In genomic region chr12:57850924-57851323, GRCh38 we compare ENCODE assay signal across 15 cellular contexts. TPM values are rescaled to one million over a fixed set of nuclear protein-coding genes. Genes with fewer than 3 reads are reported as not detected.
DNase-seq lines count a peak whose midpoint lies in the region; ATAC-seq, FAIRE-seq and TF ChIP-seq lines count a peak whose summit lies in the region.
"Had no signal": no experiment of that assay in that cellular context is flagged by ENCODE, and none has a peak within 500 bp of the region (broad histone marks: within the 10 kb centered on the region; RNA-seq: fewer than 3 reads in every experiment).

No MANE protein-coding gene starts in this region.

- WGBS in GM12878 (ENCODE audit: insufficient coverage, insufficient replicate concordance, low lambda C conversion rate, missing lambda C conversion rate): 0% methylated on average over 3 of the region's 3 CpGs
- 21 to 49% (median 24%) methylated on average over 3 of the region's 3 CpGs for WGBS in spleen, 5 donors

- in situ Hi-C loops in GM12878 (cut with MboI): no loop called here

- H3K9me3 ChIP-seq in GM12878 (replicated peaks; ENCODE audit: control insufficient read depth, insufficient read depth, low read length): no peaks in the 10 kb centered on the region; the same call in 2 of the 3 replicates
- no peaks in the 10 kb centered on the region for H3K9me3 ChIP-seq in spleen
- H3K9me3 ChIP-seq: body of pancreas, upper lobe of left lung had no signal

- no peak overlapping the region for H3K9ac ChIP-seq in GM12878 (ENCODE audit: control insufficient read depth, insufficient read depth, low read length)

- H3K27ac ChIP-seq in GM12878 (ENCODE audit: control insufficient read depth, insufficient read depth) (no peak overlapping the region), spleen (no peak overlapping the region)
- H3K27ac ChIP-seq: body of pancreas had no signal

- CTCF ChIA-PET in GM12878 (lab: Yijun Ruan, JAX): interaction anchor here (0.6 to 1.6 kb wide), 6 partner anchors 11 to 95 kb away, joined by 3 to 5 read pairs (median 4); no protein-coding TSS in a partner anchor

- no peak for TF ChIP-seq EP300 in GM12878 (IDR thresholded peaks at IDR 0.05; ENCODE audit: borderline replicate concordance in 1 of 2, control insufficient read depth in 1 of 2, low read depth in 2 of 2, low read length in 2 of 2)

- H3K4me3 ChIP-seq in GM12878: no peak overlapping the region
- H3K4me3 ChIP-seq in spleen: no peak overlapping the region
- H3K4me3 ChIP-seq: body of pancreas, upper lobe of left lung had no signal

- FAIRE-seq in GM12878 (lab: Jason Lieb, UNC): no peak
- FAIRE-seq: A204.1 had no signal

- POLR2A ChIA-PET in GM12878 (lab: Charles Lee): interaction anchor here (0.8 kb wide), 1 partner anchor 63 kb away, joined by 3 read pairs; no protein-coding TSS in a partner anchor

- H3K36me3 ChIP-seq in GM12878 (ENCODE audit: control insufficient read depth in 2 of 2, insufficient read depth in 2 of 2, low read length in 1 of 2) (no peaks in the 10 kb centered on the region), spleen (no peaks in the 10 kb centered on the region)
- H3K36me3 ChIP-seq: upper lobe of left lung had no signal

- DNase-seq in NCI-H2227 (lab: John Stamatoyannopoulos, UW; ENCODE audit: unreplicated experiment) (peak; percentile 9), NCI-H2227 treated with DMSO at 0.1 percent for 48 hours (lab: John Stamatoyannopoulos, UW) (no peak), GM12878 (ENCODE audit: low read depth, low spot score) (no peak), spleen (peak; percentile 58), NCI-H1417 (lab: John Stamatoyannopoulos, UW) (no peak)
- DNase-seq: activated CD8-positive, alpha-beta memory T cell treated with anti-CD3 and anti-CD28 coated beads, Interleukin-2, amount 10 ng/mL, durations not matched to agents 7 days and 5 days; body of pancreas; NCI-H1105 treated with DMSO at 0.1 percent for 48 hours; SHP77 treated with DMSO at 0.1 percent for 48 hours; stimulated activated CD4-positive, alpha-beta T cell treated with anti-CD3 and anti-CD28 coated beads, Interleukin-4, amount 100 ng/mL, for 24 hours; upper lobe of left lung had no signal

- H3K79me2 ChIP-seq in GM12878 (ENCODE audit: control insufficient read depth, insufficient read depth, low read length): peaks cover 5% of the 10 kb centered on the region

- H3K4me1 ChIP-seq in GM12878 (ENCODE audit: control insufficient read depth, insufficient read depth, low read length) (peaks cover 12% of the 10 kb centered on the region), spleen (peaks cover 18 to 73% (median 47%) of the 10 kb centered on the region in 6 donors)

- RAD21 ChIA-PET in GM12878 (lab: Charles Lee; ENCODE audit: unreplicated experiment): interaction anchor here (1.1 to 2.1 kb wide), 4 partner anchors 13 to 48 kb away, joined by 4 to 7 read pairs (median 6); no protein-coding TSS in a partner anchor

- H3K27me3 ChIP-seq in GM12878 (replicated peaks in 1 of 2; ENCODE audit: control insufficient read depth in 2 of 2, insufficient read depth in 2 of 2, low read length in 1 of 2): peaks cover 5 to 8% of the 10 kb centered on the region in 2 experiments; a peak in 3 of 4 replicates
- H3K27me3 ChIP-seq in spleen (replicated peaks in 1 of 7): peaks cover 0 to 20% (median 5%) of the 10 kb centered on the region in 7 donors
- H3K27me3 ChIP-seq: upper lobe of left lung had no signal

- intact Hi-C loops in GM12878 (cut with micrococcal nuclease; ENCODE audit: unreplicated experiment): no loop called here
- intact Hi-C loops in spleen (cut with DNase I; ENCODE audit: low total_unique reads): no loop called here

- TF ChIP-seq RAD21 in GM12878 (IDR thresholded peaks at IDR 0.05; ENCODE audit: insufficient read depth, low read depth, low read length): no peak

- no TSS peak for BruUV-seq in GM12878 (replicated peaks; lab: Mats Ljungman, UMichigan)

- H4K20me1 ChIP-seq in GM12878 (ENCODE audit: control insufficient read depth, insufficient read depth): no peaks in the 10 kb centered on the region

- ATAC-seq in HG03280 (IDR thresholded peaks at IDR 0.05; ENCODE audit: unreplicated experiment) (peak; percentile 39), GM12878 (peak; percentile 54), GM19328 (IDR thresholded peaks at IDR 0.05; ENCODE audit: unreplicated experiment) (no peak), GM19397 (IDR thresholded peaks at IDR 0.05; ENCODE audit: unreplicated experiment) (no peak)
- ATAC-seq: activated CD8-positive, alpha-beta memory T cell treated with anti-CD3 and anti-CD28 coated beads, Interleukin-2, amount 10 ng/mL, durations not matched to agents 7 days and 5 days; body of pancreas had no signal

- no peak overlapping the region for H2AFZ ChIP-seq in GM12878 (ENCODE audit: control insufficient read depth, low read depth, low read length)

- TF ChIP-seq CTCF in GM12878 (IDR thresholded peaks at IDR 0.05 in 2 of 3, conservative IDR thresholded peaks at IDR 0.05 in 1 of 3; ENCODE audit: control insufficient read depth in 2 of 3, extremely low read depth in 1 of 3, insufficient read depth in 1 of 3, low read depth in 3 of 3, low read length in 3 of 3) (no peak), spleen (IDR thresholded peaks at IDR 0.05 in 8 of 11, conservative IDR thresholded peaks at IDR 0.05 in 3 of 11) (no peak)

- no peak for TF ChIP-seq POLR2A in GM12878 (IDR thresholded peaks at IDR 0.05; ENCODE audit: low read depth, low read length)
- TF ChIP-seq POLR2A in spleen (IDR thresholded peaks at IDR 0.05): no peak

- H3K4me2 ChIP-seq in GM12878 (ENCODE audit: control insufficient read depth, insufficient read depth): peak overlapping the region; percentile 20; the same call in 1 of the 2 replicates

- SMC1A ChIA-PET in GM12878 (lab: Charles Lee; ENCODE audit: uncharacterized antibody, unreplicated experiment): interaction anchor here (0.8 to 2.2 kb wide), 2 partner anchors 14 to 32 kb away, joined by 3 to 5 read pairs; no protein-coding TSS in a partner anchor

TF ChIP-seq in GM12878, 131 proteins besides CTCF, POLR2A, EP300 and RAD21:
- peak; percentile 71; the same call in 1 of the 2 replicates for TF ChIP-seq SPI1 (IDR thresholded peaks at IDR 0.05; ENCODE audit: borderline replicate concordance, insufficient read depth, low read depth, low read length)
- TF ChIP-seq YBX1 (IDR thresholded peaks at IDR 0.05): no peak
- no peak for TF ChIP-seq NFIC (IDR thresholded peaks at IDR 0.05; ENCODE audit: low read depth, low read length)
- peak; percentile 71; the same call in 1 of the 2 replicates for TF ChIP-seq ZNF384 (IDR thresholded peaks at IDR 0.05; ENCODE audit: borderline replicate concordance, low read depth, low read length)
- TF ChIP-seq IKZF2 (IDR thresholded peaks at IDR 0.05): peak; percentile 15 to 26; a peak in 1 of 4 replicates
- peak; percentile 25; the same call in 1 of the 2 replicates for TF ChIP-seq IKZF1 (conservative IDR thresholded peaks at IDR 0.05)
- TF ChIP-seq PAX5 (IDR thresholded peaks at IDR 0.05; ENCODE audit: borderline replicate concordance, low read depth, low read length): peak; percentile 10; the same call in 1 of the 2 replicates
- no peak for TF ChIP-seq RELA (IDR thresholded peaks at IDR 0.05; ENCODE audit: borderline replicate concordance, partially characterized antibody)
TF ChIP-seq in GM12878: peak in this region for 5.

RNA-seq across cellular contexts. Expression of gene CTDSP2, which starts 4.4 kb away (rescaled TPM):
- total RNA-seq in GM12878 (2013; cell fraction: nucleolus; rRNA removed): 60.6 and 61.3 TPM in 2 replicates
- total RNA-seq in GM12878 (2014; rRNA removed) (65.8 and 73.1 TPM in 2 replicates), GM12878 (2014; rRNA removed; fragmentation: Illumina TruSeq; extraction: Trizol) (42.5 and 44.9 TPM in 2 replicates), GM12878 (2021) (98.2 and 99.5 TPM in 2 replicates), spleen (100 to 1,000 TPM; 140 to 203 (median 181) TPM)
- 43.7 TPM for polyA plus RNA-seq in GM12878 (2011; ENCODE audit: low read depth)
- polyA plus RNA-seq in GM12878 (2011; rRNA removed) (55.8 and 82.2 TPM in 2 replicates), GM12878 (2014; fragmentation: Illumina TruSeq; extraction: Trizol) (60.8 and 79.9 TPM in 2 replicates), GM12878 (2014; fragmentation: Nextera tagmentation; extraction: Ambion mirVana) (10 to 100 TPM; 17.3 to 19.0 TPM), GM12878 (2014; rRNA removed) (72.6 and 76.7 TPM in 2 replicates), GM12878 (2016; fragmentation: Nextera tagmentation; extraction: Ambion mirVana) (10 to 100 TPM; 33.0 to 40.7 TPM), spleen (10 to 100 TPM; 22.2 to 43.5 (median 23.8) TPM)
- polyA plus RNA-seq in GM12878 (2011; cell fraction: cytosol; rRNA removed): 107 and 130 TPM in 2 replicates
- polyA plus RNA-seq in GM12878 (2011; cell fraction: nucleus; rRNA removed): 96.3 and 105 TPM in 2 replicates
- polyA plus RNA-seq in GM12878 (2012): 55.5 and 61.5 TPM in 2 replicates
- polyA minus RNA-seq in GM12878 (2011; rRNA and poly(A)+ RNA removed): 87.3 and 116 TPM in 2 replicates
- 35.7 and 38.5 TPM in 2 replicates for polyA minus RNA-seq in GM12878 (2011; cell fraction: cytosol; rRNA and poly(A)+ RNA removed)
- 43.9 and 46.0 TPM in 2 replicates for polyA minus RNA-seq in GM12878 (2011; cell fraction: nucleus; rRNA and poly(A)+ RNA removed)

RNA-seq across cellular contexts. Expression of gene AVIL, which starts 32.4 kb away (rescaled TPM):
- total RNA-seq in GM12878 (2013; cell fraction: nucleolus; rRNA removed): 1.3 and 1.6 TPM in 2 replicates
- total RNA-seq in GM12878 (2014; rRNA removed) (0.71 and 0.79 TPM in 2 replicates), GM12878 (2014; rRNA removed; fragmentation: Illumina TruSeq; extraction: Trizol) (0.85 and 0.97 TPM in 2 replicates), GM12878 (2021) (0.48 and 1.1 TPM in 2 replicates), spleen (10 to 100 TPM in 1 of 7 donors, 1 to 10 TPM in 6; 4.8 to 18.6 (median 7.3) TPM)
- 0.30 TPM for polyA plus RNA-seq in GM12878 (2011; ENCODE audit: low read depth)
- polyA plus RNA-seq in GM12878 (2011; rRNA removed) (0.42 and 0.49 TPM in 2 replicates), GM12878 (2014; fragmentation: Illumina TruSeq; extraction: Trizol) (0.93 and 1.5 TPM in 2 replicates), GM12878 (2014; fragmentation: Nextera tagmentation; extraction: Ambion mirVana) (under 1 TPM; 0.53 to 0.68 TPM), GM12878 (2014; rRNA removed) (0.76 and 1.5 TPM in 2 replicates), GM12878 (2016; fragmentation: Nextera tagmentation; extraction: Ambion mirVana) (under 1 TPM; 0.83 to 0.84 TPM), spleen (1 to 10 TPM; 2.0 to 3.2 (median 2.8) TPM)
- 0.13 and 0.18 TPM in 2 replicates for polyA plus RNA-seq in GM12878 (2011; cell fraction: cytosol; rRNA removed)
- 1.7 and 1.9 TPM in 2 replicates for polyA plus RNA-seq in GM12878 (2011; cell fraction: nucleus; rRNA removed)
- 0.73 and 0.87 TPM in 2 replicates for polyA plus RNA-seq in GM12878 (2012)
- 0.66 and 0.77 TPM in 2 replicates for polyA minus RNA-seq in GM12878 (2011; rRNA and poly(A)+ RNA removed)
- not detected in 2 replicates for polyA minus RNA-seq in GM12878 (2011; cell fraction: cytosol; rRNA and poly(A)+ RNA removed)
- 0.48 TPM in 1 of 2 replicates, not detected in the other for polyA minus RNA-seq in GM12878 (2011; cell fraction: nucleus; rRNA and poly(A)+ RNA removed)

Comparison
In these comparisons a context has a peak if more than half of its experiments do, and no peak if none do; other contexts are left out.
1. DNase-seq: peak in NCI-H2227 (single experiment) and spleen (single experiment); none in NCI-H2227 treated with DMSO at 0.1 percent for 48 hours (single experiment), GM12878 (single experiment) and NCI-H1417 (0 of 3).
2. ATAC-seq: peak in HG03280 (single experiment) and GM12878 (single experiment); none in GM19328 (single experiment) and GM19397 (single experiment).